In genomic region chr1:25420715-25421114, GRCh38 we compare ENCODE assay signal across 1 cellular context. TPM values are rescaled to one million over a fixed set of nuclear protein-coding genes. Genes with fewer than 3 reads are reported as not detected.
"Had no signal": no experiment of that assay in that cellular context is flagged by ENCODE, and none has a peak within 500 bp of the region (broad histone marks: within the 10 kb centered on the region; RNA-seq: fewer than 3 reads in every experiment).

Gene RHCE, minus strand, starts transcription at chr1:25420825. Its CDS starts 39 bp downstream, at chr1:25420786.

RNA-seq across cellular contexts. Expression of gene RHCE, which starts in this region (rescaled TPM):
- total RNA-seq: NCI-H460 had no signal
